ENCODE assay signal across 1 cellular context in genomic region chr7:29879609-29880008, GRCh38.
TF ChIP-seq lines count a peak whose summit lies in the region.

No MANE protein-coding gene starts in this region.

TF ChIP-seq in IMR-90, 13 proteins besides CTCF, POLR2A, EP300 and RAD21 (continued from another document):
- TF ChIP-seq USF2 (IDR thresholded peaks at IDR 0.05; ENCODE audit: low read depth, low read length) (peak; percentile 54), MAZ (IDR thresholded peaks at IDR 0.05; ENCODE audit: borderline replicate concordance, low read depth, low read length) (no peak), CEBPB (IDR thresholded peaks at IDR 0.05; ENCODE audit: low read depth, low read length) (no peak), RCOR1 (IDR thresholded peaks at IDR 0.05; ENCODE audit: insufficient replicate concordance, low read length) (no peak), BHLHE40 (IDR thresholded peaks at IDR 0.05; ENCODE audit: low read depth, low read length) (no peak)
